Comparison of ENCODE assay signal across 18 cellular contexts in genomic region chr1:3868464-3869006, GRCh38. TPM values are rescaled to one million over a fixed set of nuclear protein-coding genes. Genes with fewer than 3 reads are reported as not detected.
A peak's percentile ranks its signal among the peaks of the same experiment; 100 is the strongest.
DNase-seq lines count a peak whose midpoint lies in the region; ATAC-seq and TF ChIP-seq lines count a peak whose summit lies in the region.
"Had no signal": no experiment of that assay in that cellular context is flagged by ENCODE, and none has a peak within 500 bp of the region (broad histone marks: within the 10 kb centered on the region; RNA-seq: fewer than 3 reads in every experiment).

No MANE protein-coding gene starts in this region.

- TF ChIP-seq EP300 in upper lobe of left lung (IDR thresholded peaks at IDR 0.05), result no peak

- TF ChIP-seq CTCF in upper lobe of left lung (IDR thresholded peaks at IDR 0.05), result no peak
- TF ChIP-seq CTCF in prostate gland (IDR thresholded peaks at IDR 0.05), result no peak

- H3K9me3 Mint-ChIP-seq in activated naive CD8-positive, alpha-beta T cell treated with anti-CD3 and anti-CD28 coated beads for 36 hours, result no peaks in the 10 kb centered on the region
- H3K9me3 Mint-ChIP-seq in activated naive CD8-positive, alpha-beta T cell treated with anti-CD3 and anti-CD28 coated beads, Interleukin-2, amount 50 U/mL, for 24 hours, result no peaks in the 10 kb centered on the region
- no peaks in the 10 kb centered on the region for H3K9me3 Mint-ChIP-seq in immature natural killer cell
- H3K9me3 Mint-ChIP-seq in activated CD8-positive, alpha-beta memory T cell treated with anti-CD3 and anti-CD28 coated beads, Interleukin-2, amount 10 ng/mL, durations not matched to agents 7 days and 5 days (ENCODE audit: low read depth), result no peaks in the 10 kb centered on the region
- H3K9me3 Mint-ChIP-seq: activated CD4-positive, alpha-beta T cell treated with anti-CD3 and anti-CD28 coated beads, Interleukin-2, amount 10 ng/mL, durations not matched to agents 24 days and 14 days; neural crest cell had no signal

- H3K27me3 Mint-ChIP-seq in activated naive CD8-positive, alpha-beta T cell treated with anti-CD3 and anti-CD28 coated beads for 36 hours, result no peaks in the 10 kb centered on the region
- H3K27me3 Mint-ChIP-seq in activated naive CD8-positive, alpha-beta T cell treated with anti-CD3 and anti-CD28 coated beads, Interleukin-2, amount 50 U/mL, for 24 hours, result no peaks in the 10 kb centered on the region
- H3K27me3 Mint-ChIP-seq in immature natural killer cell (ENCODE audit: low read depth in 3 of 3), result peaks cover 0 to 2% (median 0%) of the 10 kb centered on the region in 3 donors
- no peaks in the 10 kb centered on the region for H3K27me3 Mint-ChIP-seq in activated CD8-positive, alpha-beta memory T cell treated with anti-CD3 and anti-CD28 coated beads, Interleukin-2, amount 10 ng/mL, durations not matched to agents 7 days and 5 days
- H3K27me3 Mint-ChIP-seq: activated CD4-positive, alpha-beta T cell treated with anti-CD3 and anti-CD28 coated beads, Interleukin-2, amount 10 ng/mL, durations not matched to agents 24 days and 14 days had no signal

- no peak overlapping the region for H3K4me3 ChIP-seq in upper lobe of left lung
- no peak overlapping the region for H3K4me3 ChIP-seq in prostate gland
- H3K4me3 ChIP-seq: thyroid gland had no signal

- peaks cover 12% of the 10 kb centered on the region for H3K36me3 Mint-ChIP-seq in activated naive CD8-positive, alpha-beta T cell treated with anti-CD3 and anti-CD28 coated beads for 36 hours
- H3K36me3 Mint-ChIP-seq in activated naive CD8-positive, alpha-beta T cell treated with anti-CD3 and anti-CD28 coated beads, Interleukin-2, amount 50 U/mL, for 24 hours (ENCODE audit: low read depth), result peaks cover 8% of the 10 kb centered on the region
- peaks cover 10 to 22% (median 21%) of the 10 kb centered on the region in 3 donors for H3K36me3 Mint-ChIP-seq in immature natural killer cell
- H3K36me3 Mint-ChIP-seq in activated CD8-positive, alpha-beta memory T cell treated with anti-CD3 and anti-CD28 coated beads, Interleukin-2, amount 10 ng/mL, durations not matched to agents 7 days and 5 days, result peaks cover 19% of the 10 kb centered on the region

- H3K27ac Mint-ChIP-seq in activated naive CD8-positive, alpha-beta T cell treated with anti-CD3 and anti-CD28 coated beads for 36 hours, result peak overlapping the region; percentile 4
- H3K27ac Mint-ChIP-seq in activated naive CD8-positive, alpha-beta T cell treated with anti-CD3 and anti-CD28 coated beads, Interleukin-2, amount 50 U/mL, for 24 hours, result no peak overlapping the region
- H3K27ac Mint-ChIP-seq in immature natural killer cell, result peak overlapping the region; percentile 41 to 75 (median 58)
- no peak overlapping the region for H3K27ac Mint-ChIP-seq in activated CD8-positive, alpha-beta memory T cell treated with anti-CD3 and anti-CD28 coated beads, Interleukin-2, amount 10 ng/mL, durations not matched to agents 7 days and 5 days
- H3K27ac Mint-ChIP-seq: activated CD4-positive, alpha-beta T cell treated with anti-CD3 and anti-CD28 coated beads, Interleukin-2, amount 10 ng/mL, durations not matched to agents 24 days and 14 days had no signal

- no peaks in the 10 kb centered on the region for H3K9me3 ChIP-seq in upper lobe of left lung
- no peaks in the 10 kb centered on the region for H3K9me3 ChIP-seq in prostate gland
- H3K9me3 ChIP-seq: thyroid gland had no signal

- ATAC-seq in activated naive CD8-positive, alpha-beta T cell treated with anti-CD3 and anti-CD28 coated beads, Interleukin-2, amount 50 U/mL, for 24 hours, result no peak
- peak; percentile 54 to 83 for ATAC-seq in upper lobe of left lung (ENCODE audit: low FRiP score in 2 of 2)
- ATAC-seq in activated CD8-positive, alpha-beta memory T cell treated with anti-CD3 and anti-CD28 coated beads, Interleukin-2, amount 10 ng/mL, durations not matched to agents 7 days and 5 days, result no peak

- no peak for DNase-seq in activated naive CD8-positive, alpha-beta T cell treated with anti-CD3 and anti-CD28 coated beads for 36 hours
- no peak for DNase-seq in activated naive CD8-positive, alpha-beta T cell treated with anti-CD3 and anti-CD28 coated beads, Interleukin-2, amount 50 U/mL, for 24 hours
- DNase-seq in immature natural killer cell (no peak), upper lobe of left lung (no peak), prostate gland (ENCODE audit: low spot score) (no peak)
- DNase-seq in activated CD8-positive, alpha-beta memory T cell treated with anti-CD3 and anti-CD28 coated beads, Interleukin-2, amount 10 ng/mL, durations not matched to agents 7 days and 5 days, result no peak
- DNase-seq: activated CD4-positive, alpha-beta T cell treated with anti-CD3 and anti-CD28 coated beads, Interleukin-2, amount 10 ng/mL, durations not matched to agents 24 days and 14 days; activated naive CD4-positive, alpha-beta T cell treated with Interleukin-2 at 50 U/mL for 16 hours; DMS153; islet precursor cell; Karpas-422; NCI-H1092; NCI-H2081; SW 1271; thyroid gland had no signal

- peaks cover 7 to 72% (median 44%) of the 10 kb centered on the region in 4 donors for H3K36me3 ChIP-seq in upper lobe of left lung
- H3K36me3 ChIP-seq in prostate gland, result peaks cover 3 to 12% of the 10 kb centered on the region in 2 donors

- 83 to 89% methylated on average over 13 of the region's 13 CpGs for WGBS in upper lobe of left lung, 2 donors
- 79% methylated on average over 13 of the region's 13 CpGs for WGBS in prostate gland

- TF ChIP-seq POLR2A in upper lobe of left lung (IDR thresholded peaks at IDR 0.05) (no peak), prostate gland (IDR thresholded peaks at IDR 0.05) (no peak)

- intact Hi-C loops in prostate gland (cut with DNase I), result no loop called here

- CTCF ChIA-PET in activated CD8-positive, alpha-beta memory T cell treated with anti-CD3 and anti-CD28 coated beads, Interleukin-2, amount 10 ng/mL, durations not matched to agents 7 days and 5 days (lab: Charles Lee), result no interaction called here

- H3K27me3 ChIP-seq in upper lobe of left lung (no peaks in the 10 kb centered on the region), prostate gland (replicated peaks; ENCODE audit: insufficient read depth) (no peaks in the 10 kb centered on the region)
- H3K27me3 ChIP-seq: thyroid gland had no signal

- H3K4me1 ChIP-seq in upper lobe of left lung (no peaks in the 10 kb centered on the region), prostate gland (replicated peaks) (no peaks in the 10 kb centered on the region)
- H3K4me1 ChIP-seq: thyroid gland had no signal

- H3K27ac ChIP-seq in upper lobe of left lung (no peak overlapping the region), prostate gland (no peak overlapping the region)
- H3K27ac ChIP-seq: C4-2B, RWPE1, thyroid gland had no signal

- peaks cover under 1% of the 10 kb centered on the region for H3K4me1 Mint-ChIP-seq in activated naive CD8-positive, alpha-beta T cell treated with anti-CD3 and anti-CD28 coated beads for 36 hours
- no peaks in the 10 kb centered on the region for H3K4me1 Mint-ChIP-seq in activated naive CD8-positive, alpha-beta T cell treated with anti-CD3 and anti-CD28 coated beads, Interleukin-2, amount 50 U/mL, for 24 hours
- H3K4me1 Mint-ChIP-seq in immature natural killer cell, result peaks cover 6 to 7% of the 10 kb centered on the region in 2 donors
- H3K4me1 Mint-ChIP-seq in activated CD8-positive, alpha-beta memory T cell treated with anti-CD3 and anti-CD28 coated beads, Interleukin-2, amount 10 ng/mL, durations not matched to agents 7 days and 5 days, result no peaks in the 10 kb centered on the region
- H3K4me1 Mint-ChIP-seq: neural crest cell had no signal

- H3K4me3 Mint-ChIP-seq in activated naive CD8-positive, alpha-beta T cell treated with anti-CD3 and anti-CD28 coated beads for 36 hours, result no peak overlapping the region
- no peak overlapping the region for H3K4me3 Mint-ChIP-seq in activated naive CD8-positive, alpha-beta T cell treated with anti-CD3 and anti-CD28 coated beads, Interleukin-2, amount 50 U/mL, for 24 hours
- no peak overlapping the region for H3K4me3 Mint-ChIP-seq in immature natural killer cell
- no peak overlapping the region for H3K4me3 Mint-ChIP-seq in activated CD8-positive, alpha-beta memory T cell treated with anti-CD3 and anti-CD28 coated beads, Interleukin-2, amount 10 ng/mL, durations not matched to agents 7 days and 5 days
- H3K4me3 Mint-ChIP-seq: activated CD4-positive, alpha-beta T cell treated with anti-CD3 and anti-CD28 coated beads, Interleukin-2, amount 10 ng/mL, durations not matched to agents 24 days and 14 days; neural crest cell had no signal

RNA-seq across cellular contexts. Expression of gene DFFB, which starts 11.3 kb away (rescaled TPM):
- total RNA-seq in activated naive CD8-positive, alpha-beta T cell treated with anti-CD3 and anti-CD28 coated beads for 36 hours, result 10 to 100 TPM in 1 of 2 experiments, 1 to 10 TPM in 1; 8.8 to 11.1 TPM
- polyA plus RNA-seq in immature natural killer cell, result 10 to 100 TPM in 2 of 3 donors, 1 to 10 TPM in 1; 8.3 to 25.6 (median 11.9) TPM
- total RNA-seq in upper lobe of left lung (10 to 100 TPM in 2 of 6 donors, 1 to 10 TPM in 4; 7.1 to 16.8 (median 9.4) TPM), prostate gland (10 to 100 TPM in 1 of 2 donors, 1 to 10 TPM in 1; 5.3 to 20.5 TPM)
- 10 to 100 TPM; 11.5 to 13.9 TPM for total RNA-seq in activated CD8-positive, alpha-beta memory T cell treated with anti-CD3 and anti-CD28 coated beads, Interleukin-2, amount 10 ng/mL, durations not matched to agents 7 days and 5 days

RNA-seq across cellular contexts. Expression of gene CEP104, which starts 11.5 kb away (rescaled TPM):
- total RNA-seq in activated naive CD8-positive, alpha-beta T cell treated with anti-CD3 and anti-CD28 coated beads for 36 hours, result 10 to 100 TPM; 28.8 to 40.1 TPM
- polyA plus RNA-seq in immature natural killer cell, result 10 to 100 TPM in 2 of 3 donors, 1 to 10 TPM in 1; 2.5 to 32.7 (median 18.2) TPM
- total RNA-seq in upper lobe of left lung, result 100 to 1,000 TPM in 1 of 6 donors, 10 to 100 TPM in 5; 37.7 to 118 (median 53.6) TPM
- total RNA-seq in prostate gland, result 10 to 100 TPM; 20.9 to 28.5 TPM
- total RNA-seq in activated CD8-positive, alpha-beta memory T cell treated with anti-CD3 and anti-CD28 coated beads, Interleukin-2, amount 10 ng/mL, durations not matched to agents 7 days and 5 days, result 10 to 100 TPM; 45.0 to 52.2 TPM

RNA-seq across cellular contexts. Expression of gene C1orf174, which starts 31.5 kb away (rescaled TPM):
- total RNA-seq in activated naive CD8-positive, alpha-beta T cell treated with anti-CD3 and anti-CD28 coated beads for 36 hours, result 10 to 100 TPM; 51.0 to 53.1 TPM
- polyA plus RNA-seq in immature natural killer cell, result 10 to 100 TPM; 27.1 to 54.2 (median 34.0) TPM
- total RNA-seq in upper lobe of left lung (10 to 100 TPM; 15.9 to 35.6 (median 20.6) TPM), prostate gland (10 to 100 TPM; 27.1 to 32.7 TPM)
- total RNA-seq in activated CD8-positive, alpha-beta memory T cell treated with anti-CD3 and anti-CD28 coated beads, Interleukin-2, amount 10 ng/mL, durations not matched to agents 7 days and 5 days, result 10 to 100 TPM; 30.0 to 35.8 TPM

Comparison
In these comparisons a context has a peak if more than half of its experiments do, and no peak if none do; other contexts are left out.
1. H3K27ac Mint-ChIP-seq: peak in activated naive CD8-positive, alpha-beta T cell treated with anti-CD3 and anti-CD28 coated beads for 36 hours (single experiment) and immature natural killer cell (6 of 6); none in activated naive CD8-positive, alpha-beta T cell treated with anti-CD3 and anti-CD28 coated beads, Interleukin-2, amount 50 U/mL, for 24 hours (single experiment) and activated CD8-positive, alpha-beta memory T cell treated with anti-CD3 and anti-CD28 coated beads, Interleukin-2, amount 10 ng/mL, durations not matched to agents 7 days and 5 days (single experiment).
2. ATAC-seq: peak in upper lobe of left lung (2 of 2); none in activated naive CD8-positive, alpha-beta T cell treated with anti-CD3 and anti-CD28 coated beads, Interleukin-2, amount 50 U/mL, for 24 hours (single experiment) and activated CD8-positive, alpha-beta memory T cell treated with anti-CD3 and anti-CD28 coated beads, Interleukin-2, amount 10 ng/mL, durations not matched to agents 7 days and 5 days (single experiment).